Comparison of ENCODE assay signal across 8 cellular contexts in the genomic region with DNA sequence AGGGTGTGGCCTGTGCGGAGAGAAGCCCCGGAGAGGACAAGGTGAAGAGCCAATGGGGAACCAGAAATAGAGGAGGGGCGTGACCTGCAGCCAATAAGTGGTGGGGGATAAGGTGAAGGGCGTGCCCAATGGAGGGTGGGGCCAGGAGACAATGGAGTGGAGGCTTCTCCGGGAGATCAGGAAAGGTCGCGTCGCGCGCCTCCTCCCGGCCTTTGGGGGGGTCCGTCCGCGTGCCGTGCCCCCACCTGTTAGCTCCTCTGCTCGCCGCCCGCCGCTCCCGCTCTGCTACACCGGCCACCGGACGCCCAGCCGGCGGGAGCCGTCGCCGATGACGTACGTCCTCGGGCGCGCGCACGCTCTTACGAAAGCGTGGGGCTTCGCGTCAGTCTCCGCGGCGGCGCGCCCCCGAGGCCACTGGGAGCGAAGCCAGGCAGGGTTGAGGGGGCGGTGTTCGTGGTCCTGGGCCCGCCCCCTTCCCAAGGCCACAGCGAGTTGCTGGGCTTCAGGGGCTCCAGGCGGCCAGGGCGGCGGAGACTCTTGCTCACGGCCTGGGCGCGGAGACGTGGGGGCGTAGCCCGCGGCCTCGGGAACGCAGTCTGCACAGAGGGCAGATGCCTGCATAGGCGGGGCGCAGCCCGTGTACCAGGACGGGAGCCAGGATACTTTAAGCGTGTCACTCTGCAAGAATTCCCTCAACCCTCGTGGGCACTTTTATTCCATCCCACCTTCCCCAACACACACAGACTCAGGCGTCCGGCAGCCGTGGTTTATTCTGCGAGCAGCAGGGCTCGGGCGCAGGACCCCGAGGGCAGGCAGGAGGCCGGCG. TPM values are rescaled to one million over a fixed set of nuclear protein-coding genes. Genes with fewer than 3 reads are reported as not detected.
DNase-seq lines count a peak whose midpoint lies in the region; ATAC-seq, FAIRE-seq and TF ChIP-seq lines count a peak whose summit lies in the region.

Gene MATCAP1 (minus strand): TSS at position 337 of the 826 bp plus-strand sequence. CDS start 3,353 bp downstream, outside the sequence.

- H3K4me1 ChIP-seq in OCI-LY1 (ENCODE audit: insufficient read depth, low read length, severe bottlenecking), result peaks cover 17% of the 10 kb centered on the region

- H3K27ac ChIP-seq in OCI-LY1 (ENCODE audit: low read depth, low read length, poor library complexity, severe bottlenecking), result peak within 1 kb of the TSS; percentile 4

- no peaks in the 10 kb centered on the region for H3F3A ChIP-seq in OCI-LY1 (ENCODE audit: insufficient read depth, low read length)

- DNase-seq in D721Med (ENCODE audit: insufficient read length, low spot score), result peak; percentile 83
- peak; percentile 99 for DNase-seq in HuH-7 (ENCODE audit: low spot score)
- peak; percentile 89 for DNase-seq in activated CD8-positive, alpha-beta memory T cell treated with anti-CD3 and anti-CD28 coated beads, Interleukin-2, amount 50 U/mL, for 24 hours (ENCODE audit: extremely low read depth)
- peak; percentile 92 for DNase-seq in endothelial cell (ENCODE audit: low spot score)
- peak; percentile 86 to 93 for DNase-seq in mesothelial cell of epicardium (ENCODE audit: low spot score in 2 of 2, unreplicated experiment in 2 of 2)
- DNase-seq in stimulated activated CD8-positive, alpha-beta memory T cell treated with anti-CD3 and anti-CD28 coated beads, Interleukin-15, amount 100 ng/mL, for 4 hours (ENCODE audit: low read depth in 2 of 2), result peak; percentile 78 to 91

- no peaks in the 10 kb centered on the region for H3K79me2 ChIP-seq in OCI-LY1 (ENCODE audit: insufficient read depth, low read length)

- peaks cover 10% of the 10 kb centered on the region for H3K27me3 Mint-ChIP-seq in endothelial cell (ENCODE audit: unreplicated experiment)
- peaks cover 14% of the 10 kb centered on the region for H3K27me3 Mint-ChIP-seq in mesothelial cell of epicardium (ENCODE audit: low read depth)

- H3K9me3 Mint-ChIP-seq in endothelial cell (ENCODE audit: unreplicated experiment) (no peaks in the 10 kb centered on the region), mesothelial cell of epicardium (no peaks in the 10 kb centered on the region)

- H3K9ac ChIP-seq in OCI-LY1 (ENCODE audit: low read length), result peak within 1 kb of the TSS; percentile 68

- H3K27ac Mint-ChIP-seq in endothelial cell (ENCODE audit: unreplicated experiment) (no peak within 1 kb of the TSS), mesothelial cell of epicardium (peak within 1 kb of the TSS; percentile 39)

- peaks cover 21% of the 10 kb centered on the region for H3K4me1 Mint-ChIP-seq in endothelial cell (ENCODE audit: unreplicated experiment)
- peaks cover 20% of the 10 kb centered on the region for H3K4me1 Mint-ChIP-seq in mesothelial cell of epicardium

- peak; percentile 81 for ATAC-seq in GM21526 (IDR thresholded peaks at IDR 0.05; ENCODE audit: low FRiP score, unreplicated experiment)

- H3K4me3 Mint-ChIP-seq in endothelial cell (ENCODE audit: unreplicated experiment) (no peak within 1 kb of the TSS), mesothelial cell of epicardium (peak within 1 kb of the TSS; percentile 81)

- peak within 1 kb of the TSS; percentile 68 for H3K4me3 ChIP-seq in OCI-LY1 (ENCODE audit: low read depth, low read length, poor library complexity, severe bottlenecking)

- H3K36me3 Mint-ChIP-seq in endothelial cell (ENCODE audit: low read depth, unreplicated experiment), result peaks cover 9% of the 10 kb centered on the region
- H3K36me3 Mint-ChIP-seq in mesothelial cell of epicardium, result peaks cover 1% of the 10 kb centered on the region

- no peaks in the 10 kb centered on the region for H3K9me2 ChIP-seq in OCI-LY1 (ENCODE audit: low read depth, low read length)

- no peak within 1 kb of the TSS for H2AFZ ChIP-seq in OCI-LY1 (ENCODE audit: low read length)

- H4K20me1 ChIP-seq in OCI-LY1 (ENCODE audit: insufficient read depth, low read length), result no peaks in the 10 kb centered on the region

- H3K9me3 ChIP-seq in OCI-LY1 (ENCODE audit: low read length), result no peaks in the 10 kb centered on the region

- H3K36me3 ChIP-seq in OCI-LY1 (ENCODE audit: insufficient read depth, low read length), result no peaks in the 10 kb centered on the region

- no peak for FAIRE-seq in D721Med (lab: Jason Lieb, UNC)

- TF ChIP-seq CTCF in D721Med (IDR thresholded peaks at IDR 0.05; ENCODE audit: insufficient read depth, missing control alignments), result no peak
- no peak for TF ChIP-seq CTCF in OCI-LY1 (IDR thresholded peaks at IDR 0.05; ENCODE audit: low read length)
- no peak for TF ChIP-seq CTCF in endothelial cell (IDR thresholded peaks at IDR 0.05; ENCODE audit: unreplicated experiment)
- TF ChIP-seq CTCF in mesothelial cell of epicardium (IDR thresholded peaks at IDR 0.05; ENCODE audit: unreplicated experiment), result no peak

- no peaks in the 10 kb centered on the region for H3K27me3 ChIP-seq in OCI-LY1 (ENCODE audit: insufficient read depth, low read length)

- H3K4me2 ChIP-seq in OCI-LY1 (ENCODE audit: low read length), result peak within 1 kb of the TSS; percentile 82

RNA-seq across cellular contexts. Expression of gene MATCAP1, which starts in this region (rescaled TPM):
- 88.8 TPM for total RNA-seq in endothelial cell (ENCODE audit: unreplicated experiment)
- total RNA-seq in mesothelial cell of epicardium, result 121 to 131 TPM (median 129 TPM) in 3 replicates

Comparison
In these comparisons a context has a peak if more than half of its experiments do, and no peak if none do; other contexts are left out.
1. Peak in every context shown above with its lines: DNase-seq, ATAC-seq, H3K4me3 ChIP-seq and H3K27ac ChIP-seq.